In the genomic region with DNA sequence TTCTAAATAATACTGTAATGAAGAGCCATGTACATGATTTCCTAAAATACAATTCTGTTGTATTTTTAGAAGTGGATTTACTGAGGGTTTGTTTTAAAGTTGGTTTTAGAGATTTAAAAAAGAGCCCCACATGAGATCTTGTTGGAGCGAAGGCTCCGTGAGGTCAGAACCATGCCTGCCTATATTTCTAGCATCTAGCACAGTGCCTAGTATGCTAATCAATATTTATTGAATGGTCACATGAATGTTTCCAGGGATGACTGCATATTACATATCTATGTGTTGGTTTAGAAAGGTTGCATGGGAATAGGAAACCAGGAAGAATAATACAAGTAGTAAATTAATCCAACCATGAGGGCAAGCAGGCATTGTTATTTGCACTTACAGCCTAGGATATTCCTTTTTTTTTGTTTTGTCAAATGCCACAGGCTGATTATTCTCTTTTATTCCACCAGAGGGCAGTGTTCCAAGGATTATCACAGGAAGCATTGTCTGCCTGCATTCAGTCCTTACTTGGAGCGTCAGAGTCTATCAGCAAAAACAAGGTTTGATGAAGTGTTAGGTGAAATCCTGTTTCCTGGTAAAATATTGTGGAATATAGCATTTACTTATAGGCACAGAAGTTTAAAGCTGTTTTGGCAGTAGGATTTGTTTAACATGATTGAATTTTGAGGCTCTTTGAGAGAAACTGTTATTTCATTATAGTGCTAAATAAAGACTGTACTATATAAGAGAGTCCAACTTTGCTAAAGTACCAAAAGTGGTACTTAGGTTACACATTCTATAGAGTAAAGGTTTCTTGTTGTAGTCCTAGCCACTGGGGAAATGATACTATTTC, we compare ENCODE assay signal across 8 cellular contexts. TPM values are rescaled to one million over a fixed set of nuclear protein-coding genes. Genes with fewer than 3 reads are reported as not detected.
DNase-seq lines count a peak whose midpoint lies in the region; ATAC-seq and TF ChIP-seq lines count a peak whose summit lies in the region.

No MANE protein-coding gene starts in this region.

- no peak overlapping the region for H3K4me3 Mint-ChIP-seq in activated T-helper 17 cell treated with anti-CD3 and anti-CD28 coated beads, Interleukin-2, amount 50 U/mL, for 72 hours

- POLR2A ChIA-PET in HCT116 (lab: Charles Lee): no interaction called here

- ATAC-seq in HCT116 (peak; percentile 81), HG03439 (IDR thresholded peaks at IDR 0.05; ENCODE audit: unreplicated experiment) (no peak), HG03196 (IDR thresholded peaks at IDR 0.05; ENCODE audit: unreplicated experiment) (no peak)
- ATAC-seq in activated T-helper 17 cell treated with anti-CD3 and anti-CD28 coated beads, Interleukin-2, amount 50 U/mL, for 72 hours (replicated peaks): peak; percentile 74

- no peak overlapping the region for H3K27ac ChIP-seq in HCT116 (ENCODE audit: low read depth, low read length)

- H3K9me3 ChIP-seq in HCT116 (ENCODE audit: control insufficient read depth in 1 of 2, insufficient read depth in 1 of 2, low read depth in 1 of 2, low read length in 2 of 2): no peaks in the 10 kb centered on the region

- no peaks in the 10 kb centered on the region for H3K9me2 ChIP-seq in HCT116 (ENCODE audit: insufficient read depth)

- CTCF ChIA-PET in HCT116 (lab: Charles Lee): interaction anchor here (0.9 kb wide), 1 partner anchor 9 kb away, joined by 3 read pairs; no protein-coding TSS in a partner anchor

- DNase-seq in DMS53 treated with DMSO at 0.1 percent for 48 hours (lab: John Stamatoyannopoulos, UW; ENCODE audit: unreplicated experiment): peak; percentile 69
- DNase-seq in HCT116 (ENCODE audit: low read depth, low spot score): peak; percentile 43
- DNase-seq in NCI-H446 treated with DMSO at 0.1 percent for 48 hours (lab: John Stamatoyannopoulos, UW): peak; percentile 39
- DNase-seq in globus pallidus (ENCODE audit: low spot score): peak; percentile 72
- DNase-seq in pons (ENCODE audit: low spot score): peak; percentile 83

- peak; percentile 39 to 90 (median 78); a peak in 5 of 6 replicates for TF ChIP-seq CTCF in HCT116 (IDR thresholded peaks at IDR 0.05 in 2 of 3, conservative IDR thresholded peaks at IDR 0.05 in 1 of 3; ENCODE audit: borderline replicate concordance in 1 of 3, insufficient read depth in 1 of 3, low read depth in 2 of 3, low read length in 2 of 3)

- no peak overlapping the region for H2AFZ ChIP-seq in HCT116 (ENCODE audit: low read depth, low read length, poor library complexity, severe bottlenecking)

- intact Hi-C loops in HCT116 (cut with micrococcal nuclease): loop anchor here (5.0 kb wide), 1 partner anchor 206 kb away; no protein-coding TSS in a partner anchor

- H3K9me3 Mint-ChIP-seq in activated T-helper 17 cell treated with anti-CD3 and anti-CD28 coated beads, Interleukin-2, amount 50 U/mL, for 72 hours: no peaks in the 10 kb centered on the region

- no peaks in the 10 kb centered on the region for H3K27me3 Mint-ChIP-seq in activated T-helper 17 cell treated with anti-CD3 and anti-CD28 coated beads, Interleukin-2, amount 50 U/mL, for 72 hours

- BruUV-seq in HCT116 (replicated peaks; lab: Mats Ljungman, UMichigan): no TSS peak

- no peak overlapping the region for H3K4me3 ChIP-seq in HCT116 (replicated peaks in 1 of 2; ENCODE audit: low read depth in 1 of 2, low read length in 2 of 2)

- no peaks in the 10 kb centered on the region for H3K27me3 ChIP-seq in HCT116 (ENCODE audit: insufficient read depth, low read length)

- RAD21 ChIA-PET in HCT116 (lab: Charles Lee; ENCODE audit: low non-redundant PET in 1 of 2, low total read pairs in 2 of 2, uncharacterized antibody in 2 of 2, unreplicated experiment in 2 of 2): no interaction called here

- no peak overlapping the region for H3K9ac ChIP-seq in HCT116 (ENCODE audit: low read length)

- peaks cover 89% of the 10 kb centered on the region for H3K36me3 Mint-ChIP-seq in activated T-helper 17 cell treated with anti-CD3 and anti-CD28 coated beads, Interleukin-2, amount 50 U/mL, for 72 hours (ENCODE audit: low read depth)

- H3K36me3 ChIP-seq in HCT116 (ENCODE audit: control insufficient read depth in 1 of 2, insufficient read depth in 2 of 2, low read length in 2 of 2): peaks cover 20 to 21% of the 10 kb centered on the region in 2 experiments; a peak in 3 of 4 replicates

- no peaks in the 10 kb centered on the region for H4K20me1 ChIP-seq in HCT116 (ENCODE audit: insufficient read depth)

- no peak for TF ChIP-seq POLR2A in HCT116 (IDR thresholded peaks at IDR 0.05; ENCODE audit: borderline replicate concordance, extremely low read depth, insufficient read depth, insufficient read length)

- H3K27ac Mint-ChIP-seq in activated T-helper 17 cell treated with anti-CD3 and anti-CD28 coated beads, Interleukin-2, amount 50 U/mL, for 72 hours: peak overlapping the region; percentile 70

- H3K4me1 ChIP-seq in HCT116 (ENCODE audit: control insufficient read depth in 1 of 2, insufficient read depth in 2 of 2, low read length in 2 of 2): no peaks in the 10 kb centered on the region

- peak; percentile 54 for TF ChIP-seq RAD21 in HCT116 (IDR thresholded peaks at IDR 0.05; ENCODE audit: low read depth)

- no peaks in the 10 kb centered on the region for H3K79me2 ChIP-seq in HCT116 (ENCODE audit: insufficient read depth, low read length)

- peaks cover 6% of the 10 kb centered on the region for H3K4me1 Mint-ChIP-seq in activated T-helper 17 cell treated with anti-CD3 and anti-CD28 coated beads, Interleukin-2, amount 50 U/mL, for 72 hours

- H3K4me2 ChIP-seq in HCT116 (ENCODE audit: low read length): no peak overlapping the region

TF ChIP-seq in HCT116, 20 proteins besides CTCF, POLR2A, EP300 and RAD21 (continues in another document):
- TF ChIP-seq YY1 (IDR thresholded peaks at IDR 0.05; ENCODE audit: extremely low read depth, insufficient replicate concordance, low read depth, low read length) (no peak), ATF3 (IDR thresholded peaks at IDR 0.05) (no peak), CEBPB (IDR thresholded peaks at IDR 0.05; ENCODE audit: low read depth) (no peak), SRF (IDR thresholded peaks at IDR 0.05; ENCODE audit: low read depth) (no peak), REST (IDR thresholded peaks at IDR 0.05; ENCODE audit: low read depth) (no peak), SP1 (IDR thresholded peaks at IDR 0.05; ENCODE audit: low read depth) (no peak), ELF1 (IDR thresholded peaks at IDR 0.05; ENCODE audit: borderline replicate concordance, low read depth) (no peak), EZH2phosphoT487 (IDR thresholded peaks at IDR 0.05; ENCODE audit: borderline replicate concordance) (no peak), POLR2AphosphoS5 (IDR thresholded peaks at IDR 0.05; ENCODE audit: low read depth, low read length) (no peak), ZNF274 (IDR thresholded peaks at IDR 0.05; ENCODE audit: low read depth, low read length) (no peak), CBX3 (IDR thresholded peaks at IDR 0.05; ENCODE audit: low read depth) (no peak), TCF7L2 (IDR thresholded peaks at IDR 0.05; ENCODE audit: borderline replicate concordance, extremely low read depth, insufficient read depth, insufficient read length) (no peak)
- TF ChIP-seq, protein P1, sequence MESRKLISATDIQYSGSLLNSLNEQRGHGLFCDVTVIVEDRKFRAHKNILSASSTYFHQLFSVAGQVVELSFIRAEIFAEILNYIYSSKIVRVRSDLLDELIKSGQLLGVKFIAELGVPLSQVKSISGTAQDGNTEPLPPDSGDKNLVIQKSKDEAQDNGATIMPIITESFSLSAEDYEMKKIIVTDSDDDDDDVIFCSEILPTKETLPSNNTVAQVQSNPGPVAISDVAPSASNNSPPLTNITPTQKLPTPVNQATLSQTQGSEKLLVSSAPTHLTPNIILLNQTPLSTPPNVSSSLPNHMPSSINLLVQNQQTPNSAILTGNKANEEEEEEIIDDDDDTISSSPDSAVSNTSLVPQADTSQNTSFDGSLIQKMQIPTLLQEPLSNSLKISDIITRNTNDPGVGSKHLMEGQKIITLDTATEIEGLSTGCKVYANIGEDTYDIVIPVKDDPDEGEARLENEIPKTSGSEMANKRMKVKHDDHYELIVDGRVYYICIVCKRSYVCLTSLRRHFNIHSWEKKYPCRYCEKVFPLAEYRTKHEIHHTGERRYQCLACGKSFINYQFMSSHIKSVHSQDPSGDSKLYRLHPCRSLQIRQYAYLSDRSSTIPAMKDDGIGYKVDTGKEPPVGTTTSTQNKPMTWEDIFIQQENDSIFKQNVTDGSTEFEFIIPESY (IDR thresholded peaks at IDR 0.05; ENCODE audit: extremely low read depth, insufficient replicate concordance, low read length): no peak

RNA-seq across cellular contexts. Expression of gene COG3, which starts 46.8 kb away (rescaled TPM):
- 17.6 TPM for total RNA-seq in HCT116 (2021; ENCODE audit: unreplicated experiment)
- 22.5 and 24.1 TPM in 2 replicates for polyA plus RNA-seq in HCT116 (2012)
- total RNA-seq in activated T-helper 17 cell treated with anti-CD3 and anti-CD28 coated beads, Interleukin-2, amount 50 U/mL, for 72 hours: 10 to 100 TPM; 22.5 to 24.4 TPM

Comparison
In these comparisons a context has a peak if more than half of its experiments do, and no peak if none do; other contexts are left out.
1. ATAC-seq: peak in HCT116 (single experiment) and activated T-helper 17 cell treated with anti-CD3 and anti-CD28 coated beads, Interleukin-2, amount 50 U/mL, for 72 hours (single experiment); none in HG03439 (single experiment) and HG03196 (single experiment).
2. Peak in every context shown above with its lines, with median percentiles within 50 percentile points of each other: DNase-seq.